In genomic region chr17:10192500-10192899, GRCh38 we compare ENCODE assay signal across 18 cellular contexts. TPM values are rescaled to one million over a fixed set of nuclear protein-coding genes. Genes with fewer than 3 reads are reported as not detected.
DNase-seq lines count a peak whose midpoint lies in the region; ATAC-seq and TF ChIP-seq lines count a peak whose summit lies in the region.
"Had no signal": no experiment of that assay in that cellular context is flagged by ENCODE, and none has a peak within 500 bp of the region (broad histone marks: within the 10 kb centered on the region; RNA-seq: fewer than 3 reads in every experiment).

No MANE protein-coding gene starts in this region.

- H3K36me3 ChIP-seq in Loucy (ENCODE audit: insufficient read depth, low read length): no peaks in the 10 kb centered on the region
- H3K36me3 ChIP-seq: MG63 had no signal

- peak overlapping the region; percentile 99 for H3K4me2 ChIP-seq in Loucy (ENCODE audit: low read depth, low read length, poor library complexity, severe bottlenecking)

- no peaks in the 10 kb centered on the region for H3K9me2 ChIP-seq in Loucy (replicated peaks; ENCODE audit: low read depth, low read length)

- peak; percentile 30 for DNase-seq in AG10803 (ENCODE audit: low read depth)
- no peak for DNase-seq in mesothelial cell of epicardium (ENCODE audit: low spot score in 2 of 2, unreplicated experiment in 2 of 2)
- no peak for DNase-seq in progenitor cell of endocrine pancreas (ENCODE audit: low spot score, unreplicated experiment)
- no peak for DNase-seq in mesenteric fat pad (ENCODE audit: low spot score)
- no peak for DNase-seq in activated T-cell treated with anti-CD3 and anti-CD28 coated beads, Interleukin-2, amount 50 U/mL, for 24 hours
- DNase-seq: C1 segment of cervical spinal cord; CD8-positive, alpha-beta memory T cell; DMS79; NCI-H1048; NCI-H1436; NCI-H1930; NCI-H226; NCI-H82; OCI-M1; SHP77 treated with DMSO at 0.1 percent for 48 hours had no signal

- H3K4me1 Mint-ChIP-seq in mesothelial cell of epicardium (peaks cover 13% of the 10 kb centered on the region), progenitor cell of endocrine pancreas (ENCODE audit: low read depth) (peaks cover 7% of the 10 kb centered on the region)
- no peaks in the 10 kb centered on the region for H3K4me1 Mint-ChIP-seq in activated T-cell treated with anti-CD3 and anti-CD28 coated beads, Interleukin-2, amount 50 U/mL, for 24 hours (ENCODE audit: low read depth)

- H3K4me3 Mint-ChIP-seq in mesothelial cell of epicardium (no peak overlapping the region), progenitor cell of endocrine pancreas (ENCODE audit: low read depth) (no peak overlapping the region)
- H3K4me3 Mint-ChIP-seq in activated T-cell treated with anti-CD3 and anti-CD28 coated beads, Interleukin-2, amount 50 U/mL, for 24 hours: no peak overlapping the region
- H3K4me3 Mint-ChIP-seq: CD8-positive, alpha-beta memory T cell had no signal

- peak overlapping the region; percentile 1 for H3K27ac Mint-ChIP-seq in mesothelial cell of epicardium
- H3K27ac Mint-ChIP-seq in progenitor cell of endocrine pancreas: peak overlapping the region; percentile 37
- no peak overlapping the region for H3K27ac Mint-ChIP-seq in activated T-cell treated with anti-CD3 and anti-CD28 coated beads, Interleukin-2, amount 50 U/mL, for 24 hours

- no peak overlapping the region for H3K4me3 ChIP-seq in AG10803 (ENCODE audit: low read length)
- H3K4me3 ChIP-seq in Loucy (ENCODE audit: low read length, poor library complexity, severe bottlenecking): peak overlapping the region; percentile 19
- H3K4me3 ChIP-seq: MG63 had no signal

- no peaks in the 10 kb centered on the region for H3K9me3 ChIP-seq in Loucy (ENCODE audit: insufficient read depth, low read depth, low read length)

- no peak overlapping the region for H2AFZ ChIP-seq in Loucy (ENCODE audit: low read length)

- TF ChIP-seq CTCF in AG10803 (conservative IDR thresholded peaks at IDR 0.05; ENCODE audit: low read length): no peak
- no peak for TF ChIP-seq CTCF in Loucy (conservative IDR thresholded peaks at IDR 0.05; ENCODE audit: low read length)
- no peak for TF ChIP-seq CTCF in mesothelial cell of epicardium (IDR thresholded peaks at IDR 0.05; ENCODE audit: unreplicated experiment)
- TF ChIP-seq CTCF in progenitor cell of endocrine pancreas (IDR thresholded peaks at IDR 0.05; ENCODE audit: unreplicated experiment): no peak

- H3K9ac ChIP-seq in Loucy (ENCODE audit: low read depth, low read length, poor library complexity, severe bottlenecking): peak overlapping the region; percentile 12

- peaks cover 16% of the 10 kb centered on the region for H3K9me3 Mint-ChIP-seq in mesothelial cell of epicardium
- H3K9me3 Mint-ChIP-seq in progenitor cell of endocrine pancreas (ENCODE audit: low read depth): peaks cover 14% of the 10 kb centered on the region
- H3K9me3 Mint-ChIP-seq in activated T-cell treated with anti-CD3 and anti-CD28 coated beads, Interleukin-2, amount 50 U/mL, for 24 hours: peaks cover 21% of the 10 kb centered on the region

- H3K27me3 Mint-ChIP-seq in mesothelial cell of epicardium (ENCODE audit: low read depth) (peaks cover 3% of the 10 kb centered on the region), progenitor cell of endocrine pancreas (peaks cover 34% of the 10 kb centered on the region)
- H3K27me3 Mint-ChIP-seq in activated T-cell treated with anti-CD3 and anti-CD28 coated beads, Interleukin-2, amount 50 U/mL, for 24 hours: peaks cover 18% of the 10 kb centered on the region

- ATAC-seq in HG03196 (IDR thresholded peaks at IDR 0.05; ENCODE audit: unreplicated experiment): no peak

- peaks cover 32% of the 10 kb centered on the region for H4K20me1 ChIP-seq in Loucy (ENCODE audit: insufficient read depth, low read length, poor library complexity, severe bottlenecking)

- peaks cover 99% of the 10 kb centered on the region for H3K79me2 ChIP-seq in Loucy (ENCODE audit: insufficient read depth, low read length)

- H3K36me3 Mint-ChIP-seq in mesothelial cell of epicardium: peaks cover 20% of the 10 kb centered on the region
- no peaks in the 10 kb centered on the region for H3K36me3 Mint-ChIP-seq in progenitor cell of endocrine pancreas (ENCODE audit: insufficient read depth)
- H3K36me3 Mint-ChIP-seq in activated T-cell treated with anti-CD3 and anti-CD28 coated beads, Interleukin-2, amount 50 U/mL, for 24 hours (ENCODE audit: low read depth): peaks cover 3% of the 10 kb centered on the region

- H3K4me1 ChIP-seq in Loucy (ENCODE audit: insufficient read depth, low read length, poor library complexity, severe bottlenecking): peaks cover 46% of the 10 kb centered on the region

- H3F3A ChIP-seq in Loucy (ENCODE audit: low read depth): peaks cover 3% of the 10 kb centered on the region; the same call in 1 of the 2 replicates

- H3K27me3 ChIP-seq in Loucy (ENCODE audit: insufficient read depth, low read length, poor library complexity, severe bottlenecking): no peaks in the 10 kb centered on the region
- H3K27me3 ChIP-seq: MG63 had no signal

RNA-seq across cellular contexts. Expression of gene GAS7, which starts 5.9 kb away (rescaled TPM):
- total RNA-seq in mesothelial cell of epicardium (41.0 to 47.7 TPM (median 44.0 TPM) in 3 replicates), progenitor cell of endocrine pancreas (3.4 and 3.8 TPM in 2 replicates), mesenteric fat pad (81.5 TPM)
